Comparison of ENCODE assay signal across 8 cellular contexts in genomic region chr3:114827495-114827894, GRCh38.
DNase-seq lines count a peak whose midpoint lies in the region; ATAC-seq, FAIRE-seq and TF ChIP-seq lines count a peak whose summit lies in the region.

No MANE protein-coding gene starts in this region.

- no peak overlapping the region for H3K27ac Mint-ChIP-seq in CD14-positive monocyte

- H3K9me3 ChIP-seq in breast epithelium (no peaks in the 10 kb centered on the region), HepG2 (ENCODE audit: low read length) (no peaks in the 10 kb centered on the region), aorta (ENCODE audit: control insufficient read depth, low read length) (no peaks in the 10 kb centered on the region)

- H3K27me3 ChIP-seq in breast epithelium: no peaks in the 10 kb centered on the region
- no peaks in the 10 kb centered on the region for H3K27me3 ChIP-seq in HepG2 (ENCODE audit: control insufficient read depth in 1 of 2, insufficient read depth in 2 of 2, low read length in 2 of 2)
- no peaks in the 10 kb centered on the region for H3K27me3 ChIP-seq in aorta (ENCODE audit: control insufficient read depth in 1 of 2, insufficient read depth in 2 of 2, low read length in 1 of 2)

- FAIRE-seq in HepG2 (lab: Jason Lieb, UNC): no peak

- TF ChIP-seq CTCF in CD14-positive monocyte (IDR thresholded peaks at IDR 0.05) (peak; percentile 27), breast epithelium (IDR thresholded peaks at IDR 0.05) (peak in 2 of 3 donors; percentile 35 to 39), HepG2 (CRISPR knock-in tag; IDR thresholded peaks at IDR 0.05) (peak; percentile 68)

- no peaks in the 10 kb centered on the region for H4K20me1 ChIP-seq in HepG2 (ENCODE audit: insufficient read depth, low read length)

- no peaks in the 10 kb centered on the region for H3K36me3 Mint-ChIP-seq in CD14-positive monocyte

- H3K79me2 ChIP-seq in HepG2 (ENCODE audit: insufficient read depth, low read length): no peaks in the 10 kb centered on the region

- no peaks in the 10 kb centered on the region for H3K4me1 Mint-ChIP-seq in CD14-positive monocyte

- BruUV-seq in HepG2 (replicated peaks; lab: Mats Ljungman, UMichigan): no TSS peak

- H3K36me3 ChIP-seq in breast epithelium (no peaks in the 10 kb centered on the region), HepG2 (replicated peaks in 1 of 2; ENCODE audit: control insufficient read depth in 1 of 2, insufficient read depth in 2 of 2, low read length in 2 of 2) (no peaks in the 10 kb centered on the region), aorta (ENCODE audit: control insufficient read depth in 1 of 2, insufficient read depth in 2 of 2, low read length in 1 of 2) (no peaks in the 10 kb centered on the region)

- intact Hi-C loops in CD14-positive monocyte (cut with micrococcal nuclease): no loop called here
- intact Hi-C loops in breast epithelium (cut with DNase I; ENCODE audit: low total_unique reads): loop anchor here (5.0 kb wide), 1 partner anchor 570 kb away; no protein-coding TSS in a partner anchor
- intact Hi-C loops in HepG2 (cut with micrococcal nuclease; ENCODE audit: unreplicated experiment): loop anchor here (1.0 to 2.0 kb wide), 4 partner anchors 265 to 987 kb away; no protein-coding TSS in a partner anchor
- intact Hi-C loops in aorta (cut with DNase I): no loop called here

- peaks cover 0 to 6% of the 10 kb centered on the region in 2 donors for H3K4me1 ChIP-seq in breast epithelium
- H3K4me1 ChIP-seq in HepG2 (ENCODE audit: insufficient read depth, low read length): no peaks in the 10 kb centered on the region
- H3K4me1 ChIP-seq in aorta (ENCODE audit: control insufficient read depth in 1 of 2, insufficient read depth in 2 of 2, low read length in 2 of 2): no peaks in the 10 kb centered on the region

- in situ Hi-C loops in HepG2 (cut with HindIII; ENCODE audit: extremely low pct_ligation_motif_present, low pct_unique_long_range_greater_than_20kb): loop anchor here (10.0 kb wide), 1 partner anchor 257 kb away; no protein-coding TSS in a partner anchor

- CTCF ChIA-PET in HepG2 (lab: Yijun Ruan, JAX; ENCODE audit: low intra/inter-chr PET ratio, low total read pairs): interaction anchor here (1.5 kb wide), 1 partner anchor 265 kb away, joined by 8 read pairs; no protein-coding TSS in a partner anchor

- no peak overlapping the region for H2AFZ ChIP-seq in HepG2 (ENCODE audit: low read length)

- no peaks in the 10 kb centered on the region for H3K27me3 Mint-ChIP-seq in CD14-positive monocyte (ENCODE audit: low read depth in 3 of 3)

- ATAC-seq in GM18868 (IDR thresholded peaks at IDR 0.05; ENCODE audit: unreplicated experiment): peak; percentile 83
- peak; percentile 72 for ATAC-seq in HG03520 (IDR thresholded peaks at IDR 0.05; ENCODE audit: unreplicated experiment)
- ATAC-seq in HepG2: peak; percentile 89
- no peak for ATAC-seq in aorta (ENCODE audit: low FRiP score)

- H3K9ac ChIP-seq in HepG2 (ENCODE audit: insufficient read depth, low read depth, low read length): no peak overlapping the region

- H3K9me3 Mint-ChIP-seq in CD14-positive monocyte: no peaks in the 10 kb centered on the region

- H3K4me3 Mint-ChIP-seq in CD14-positive monocyte: no peak overlapping the region

- H3K27ac ChIP-seq in breast epithelium (no peak overlapping the region), HepG2 (ENCODE audit: extremely low read length, insufficient read depth, low read length) (no peak overlapping the region), aorta (ENCODE audit: low read depth in 1 of 2, low read length in 2 of 2) (no peak overlapping the region)

- TF ChIP-seq RAD21 in HepG2 (CRISPR knock-in tag; IDR thresholded peaks at IDR 0.05): peak; percentile 62

- WGBS in HepG2 (ENCODE audit: low lambda C conversion rate): 89% methylated on average over 1 of the region's 1 CpG
- WGBS in aorta, 2 donors: 97 to 100% methylated on average over 1 of the region's 1 CpG

- TF ChIP-seq EP300 in HepG2 (IDR thresholded peaks at IDR 0.05; ENCODE audit: low read depth in 2 of 2, low read length in 2 of 2) (no peak), HepG2 (CRISPR knock-in tag; IDR thresholded peaks at IDR 0.05; ENCODE audit: borderline replicate concordance) (no peak)

- DNase-seq in CD14-positive monocyte (ENCODE audit: low spot score) (no peak), NCI-H82 (lab: John Stamatoyannopoulos, UW) (peak; percentile 87), breast epithelium (ENCODE audit: low spot score in 2 of 2) (no peak), HepG2 (ENCODE audit: low spot score) (peak; percentile 66), aorta (no peak)
- no peak for DNase-seq in stimulated activated CD4-positive, alpha-beta T cell treated with anti-CD3 and anti-CD28 coated beads, Interleukin-2, amount 100 ng/mL, for 48 hours

- TF ChIP-seq POLR2A in breast epithelium (IDR thresholded peaks at IDR 0.05) (no peak), HepG2 (IDR thresholded peaks at IDR 0.05; ENCODE audit: insufficient read depth in 1 of 2, low read depth in 2 of 2, low read length in 2 of 2) (no peak)

- no peak overlapping the region for H3K4me2 ChIP-seq in HepG2 (ENCODE audit: low read depth, low read length)

- H3K4me3 ChIP-seq in breast epithelium (no peak overlapping the region), HepG2 (replicated peaks in 1 of 3; ENCODE audit: insufficient read depth in 1 of 3, low read depth in 2 of 3, low read length in 3 of 3) (no peak overlapping the region), aorta (ENCODE audit: low read length in 2 of 2) (no peak overlapping the region)

- POLR2A ChIA-PET in HepG2 (lab: Yijun Ruan, JAX): no interaction called here

TF ChIP-seq in HepG2, 621 proteins besides CTCF, POLR2A, EP300 and RAD21 (continues in another document):
- TF ChIP-seq ZSCAN25 (CRISPR knock-in tag; IDR thresholded peaks at IDR 0.05): no peak
- peak; percentile 68 for TF ChIP-seq SMC3 (IDR thresholded peaks at IDR 0.05; ENCODE audit: low read length)
- TF ChIP-seq NR2F1 (CRISPR knock-in tag; IDR thresholded peaks at IDR 0.05): peak; percentile 68 to 85
- no peak for TF ChIP-seq HMGA1 (CRISPR knock-in tag; conservative IDR thresholded peaks at IDR 0.05)
- TF ChIP-seq ARID5B (CRISPR knock-in tag; IDR thresholded peaks at IDR 0.05): 0 out of 2 replicates have a peak, but pooled peaks have one; percentile 16
- no peak for TF ChIP-seq ZNF235 (CRISPR knock-in tag; IDR thresholded peaks at IDR 0.05; ENCODE audit: borderline replicate concordance)
- TF ChIP-seq, protein P1, sequence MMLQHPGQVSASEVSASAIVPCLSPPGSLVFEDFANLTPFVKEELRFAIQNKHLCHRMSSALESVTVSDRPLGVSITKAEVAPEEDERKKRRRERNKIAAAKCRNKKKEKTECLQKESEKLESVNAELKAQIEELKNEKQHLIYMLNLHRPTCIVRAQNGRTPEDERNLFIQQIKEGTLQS (CRISPR knock-in tag; IDR thresholded peaks at IDR 0.05): no peak
- TF ChIP-seq, protein P2, sequence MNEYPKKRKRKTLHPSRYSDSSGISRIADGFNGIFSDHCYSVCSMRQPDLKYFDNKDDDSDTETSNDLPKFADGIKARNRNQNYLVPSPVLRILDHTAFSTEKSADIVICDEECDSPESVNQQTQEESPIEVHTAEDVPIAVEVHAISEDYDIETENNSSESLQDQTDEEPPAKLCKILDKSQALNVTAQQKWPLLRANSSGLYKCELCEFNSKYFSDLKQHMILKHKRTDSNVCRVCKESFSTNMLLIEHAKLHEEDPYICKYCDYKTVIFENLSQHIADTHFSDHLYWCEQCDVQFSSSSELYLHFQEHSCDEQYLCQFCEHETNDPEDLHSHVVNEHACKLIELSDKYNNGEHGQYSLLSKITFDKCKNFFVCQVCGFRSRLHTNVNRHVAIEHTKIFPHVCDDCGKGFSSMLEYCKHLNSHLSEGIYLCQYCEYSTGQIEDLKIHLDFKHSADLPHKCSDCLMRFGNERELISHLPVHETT (CRISPR knock-in tag; conservative IDR thresholded peaks at IDR 0.05): no peak
- TF ChIP-seq, protein P3, sequence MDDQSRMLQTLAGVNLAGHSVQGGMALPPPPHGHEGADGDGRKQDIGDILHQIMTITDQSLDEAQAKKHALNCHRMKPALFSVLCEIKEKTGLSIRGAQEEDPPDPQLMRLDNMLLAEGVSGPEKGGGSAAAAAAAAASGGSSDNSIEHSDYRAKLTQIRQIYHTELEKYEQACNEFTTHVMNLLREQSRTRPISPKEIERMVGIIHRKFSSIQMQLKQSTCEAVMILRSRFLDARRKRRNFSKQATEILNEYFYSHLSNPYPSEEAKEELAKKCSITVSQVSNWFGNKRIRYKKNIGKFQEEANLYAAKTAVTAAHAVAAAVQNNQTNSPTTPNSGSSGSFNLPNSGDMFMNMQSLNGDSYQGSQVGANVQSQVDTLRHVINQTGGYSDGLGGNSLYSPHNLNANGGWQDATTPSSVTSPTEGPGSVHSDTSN (CRISPR knock-in tag; IDR thresholded peaks at IDR 0.05; ENCODE audit: borderline replicate concordance): no peak
- no peak for TF ChIP-seq RARG (CRISPR knock-in tag; IDR thresholded peaks at IDR 0.05; ENCODE audit: low read depth)
- peak; percentile 58; the same call in 1 of the 2 replicates for TF ChIP-seq HNF4A (CRISPR knock-in tag; IDR thresholded peaks at IDR 0.05)

Comparison
In these comparisons a context has a peak if more than half of its experiments do, and no peak if none do; other contexts are left out.
1. DNase-seq: peak in NCI-H82 (single experiment) and HepG2 (single experiment); none in CD14-positive monocyte (single experiment), breast epithelium (0 of 2), aorta (0 of 2) and stimulated activated CD4-positive, alpha-beta T cell treated with anti-CD3 and anti-CD28 coated beads, Interleukin-2, amount 100 ng/mL, for 48 hours (0 of 2).
2. intact Hi-C loops: an anchor here in breast epithelium (5.0 kb wide) and HepG2 (1.0 to 2.0 kb wide); none called in CD14-positive monocyte and aorta.
3. Peak in every context shown above with its lines, with median percentiles within 50 percentile points of each other: CTCF ChIP-seq.